In the genomic region with DNA sequence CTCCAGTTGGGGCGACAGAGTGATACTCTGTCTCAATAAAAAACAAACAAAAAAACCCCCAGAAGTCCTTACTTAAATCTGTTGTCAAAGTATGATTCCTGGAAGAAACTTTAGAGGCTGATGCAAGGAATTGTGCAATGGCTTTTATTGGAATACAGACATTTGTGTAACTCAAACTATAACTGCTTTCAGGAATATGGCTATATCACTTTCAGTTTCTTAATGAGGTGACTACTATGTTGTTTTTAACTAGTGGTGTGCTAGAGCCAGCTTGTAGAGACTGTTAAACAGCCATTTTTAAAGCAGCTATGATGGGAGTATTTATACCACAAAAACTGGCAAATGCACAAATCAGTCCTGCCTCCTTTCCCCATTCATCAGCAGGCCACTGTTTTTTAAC, we compare ENCODE assay signal across 19 cellular contexts. TPM values are rescaled to one million over a fixed set of nuclear protein-coding genes. Genes with fewer than 3 reads are reported as not detected.
DNase-seq lines count a peak whose midpoint lies in the region; ATAC-seq and TF ChIP-seq lines count a peak whose summit lies in the region.
"Had no signal": no experiment of that assay in that cellular context is flagged by ENCODE, and none has a peak within 500 bp of the region (broad histone marks: within the 10 kb centered on the region; RNA-seq: fewer than 3 reads in every experiment).

No MANE protein-coding gene starts in this region.

- TF ChIP-seq CTCF in choroid plexus epithelial cell (conservative IDR thresholded peaks at IDR 0.05; ENCODE audit: low read depth, low read length) (no peak), omental fat pad (IDR thresholded peaks at IDR 0.05) (no peak)

- peaks cover 11% of the 10 kb centered on the region for H3K4me1 Mint-ChIP-seq in activated CD4-positive, alpha-beta T cell treated with anti-CD3 and anti-CD28 coated beads, Interleukin-2, amount 10 ng/mL, durations not matched to agents 24 days and 14 days
- H3K4me1 Mint-ChIP-seq: activated naive CD4-positive, alpha-beta T cell treated with anti-CD3 and anti-CD28 coated beads, Interleukin-2, amount 50 U/mL, for 24 hours; CD8-positive, alpha-beta memory T cell had no signal

- no peak overlapping the region for H3K4me3 Mint-ChIP-seq in activated CD4-positive, alpha-beta T cell treated with anti-CD3 and anti-CD28 coated beads, Interleukin-2, amount 10 ng/mL, durations not matched to agents 24 days and 14 days
- H3K4me3 Mint-ChIP-seq: activated naive CD4-positive, alpha-beta T cell treated with anti-CD3 and anti-CD28 coated beads, Interleukin-2, amount 50 U/mL, for 24 hours; CD8-positive, alpha-beta memory T cell had no signal

- no peak overlapping the region for H2AFZ ChIP-seq in GM23248

- H3K9ac ChIP-seq in GM23248, result no peak overlapping the region

- peaks cover 67% of the 10 kb centered on the region for H3K36me3 Mint-ChIP-seq in activated CD4-positive, alpha-beta T cell treated with anti-CD3 and anti-CD28 coated beads, Interleukin-2, amount 10 ng/mL, durations not matched to agents 24 days and 14 days (ENCODE audit: low read depth)

- H3K4me3 ChIP-seq in GM23248 (no peak overlapping the region), choroid plexus epithelial cell (ENCODE audit: low read depth, low read length) (no peak overlapping the region)
- H3K4me3 ChIP-seq: cardiac muscle cell, MG63 had no signal

- H3K27ac ChIP-seq in GM23248, result no peak overlapping the region
- H3K27ac ChIP-seq: cardiac muscle cell had no signal

- no peaks in the 10 kb centered on the region for H3K79me2 ChIP-seq in GM23248 (ENCODE audit: insufficient read depth)

- H3K4me2 ChIP-seq in GM23248 (ENCODE audit: unreplicated experiment), result no peak overlapping the region

- H3K27me3 Mint-ChIP-seq in activated CD4-positive, alpha-beta T cell treated with anti-CD3 and anti-CD28 coated beads, Interleukin-2, amount 10 ng/mL, durations not matched to agents 24 days and 14 days, result no peaks in the 10 kb centered on the region
- H3K27me3 Mint-ChIP-seq: activated naive CD4-positive, alpha-beta T cell treated with anti-CD3 and anti-CD28 coated beads, Interleukin-2, amount 50 U/mL, for 24 hours; CD8-positive, alpha-beta memory T cell had no signal

- H3K36me3 ChIP-seq in GM23248 (ENCODE audit: low read depth), result peaks cover 68% of the 10 kb centered on the region

- no peaks in the 10 kb centered on the region; the same call in 1 of the 2 replicates for H4K20me1 ChIP-seq in GM23248 (ENCODE audit: insufficient read depth)

- H3K9me2 ChIP-seq in GM23248 (ENCODE audit: insufficient read depth), result no peaks in the 10 kb centered on the region

- intact Hi-C loops in activated CD4-positive, alpha-beta T cell treated with anti-CD3 and anti-CD28 coated beads, Interleukin-2, amount 10 ng/mL, durations not matched to agents 24 days and 14 days (cut with micrococcal nuclease), result no loop called here

- in situ Hi-C loops in GM23248 (cut with MboI), result no loop called here

- ATAC-seq in omental fat pad (ENCODE audit: low FRiP score), result peak; percentile 59
- ATAC-seq: left ventricle myocardium superior had no signal

- no peak for DNase-seq in activated CD4-positive, alpha-beta T cell treated with anti-CD3 and anti-CD28 coated beads, Interleukin-2, amount 10 ng/mL, durations not matched to agents 24 days and 14 days
- no peak for DNase-seq in activated CD4-positive, alpha-beta T cell treated with anti-CD3 and anti-CD28 coated beads for 4 hours
- DNase-seq in GM23248 (peak; percentile 27), choroid plexus epithelial cell (ENCODE audit: low read depth) (peak; percentile 58), omental fat pad (ENCODE audit: low spot score) (no peak), C1 segment of cervical spinal cord (lab: John Stamatoyannopoulos, UW) (no peak), activated gamma-delta T cell treated with Interleukin-2 at 50 U/mL for 16 hours (no peak), NOMO-1 (lab: John Stamatoyannopoulos, UW; ENCODE audit: unreplicated experiment in 2 of 2) (no peak)
- DNase-seq: CD8-positive, alpha-beta memory T cell; effector memory CD4-positive, alpha-beta T cell; foreskin melanocyte; left ventricle myocardium superior; MG63; NCI-H2029; NCI-H524; small intestine; trophoblast cell had no signal

- H3K27me3 ChIP-seq in GM23248 (replicated peaks; ENCODE audit: insufficient read depth), result no peaks in the 10 kb centered on the region
- H3K27me3 ChIP-seq: cardiac muscle cell, MG63 had no signal

- WGBS in GM23248 (ENCODE audit: low coverage in 1 of 2, low lambda C conversion rate in 2 of 2, missing lambda C conversion rate in 2 of 2), 2 experiments, result 96 to 100% methylated on average over 1 of the region's 1 CpG

- peak overlapping the region; percentile 46 for H3K27ac Mint-ChIP-seq in activated CD4-positive, alpha-beta T cell treated with anti-CD3 and anti-CD28 coated beads, Interleukin-2, amount 10 ng/mL, durations not matched to agents 24 days and 14 days

- no peaks in the 10 kb centered on the region for H3K9me3 ChIP-seq in GM23248 (ENCODE audit: low read depth)
- H3K9me3 ChIP-seq: MG63 had no signal

- H3K4me1 ChIP-seq in GM23248 (ENCODE audit: insufficient read depth), result no peaks in the 10 kb centered on the region

- no peaks in the 10 kb centered on the region for H3K9me3 Mint-ChIP-seq in activated CD4-positive, alpha-beta T cell treated with anti-CD3 and anti-CD28 coated beads, Interleukin-2, amount 10 ng/mL, durations not matched to agents 24 days and 14 days
- H3K9me3 Mint-ChIP-seq: activated naive CD4-positive, alpha-beta T cell treated with anti-CD3 and anti-CD28 coated beads, Interleukin-2, amount 50 U/mL, for 24 hours; CD8-positive, alpha-beta memory T cell had no signal

- H3F3A ChIP-seq in GM23248 (ENCODE audit: insufficient read depth), result no peaks in the 10 kb centered on the region

RNA-seq across cellular contexts. Expression of a gene that starts 22.7 kb away (rescaled TPM):
- 0.09 and 0.12 TPM in 2 replicates for total RNA-seq in activated CD4-positive, alpha-beta T cell treated with anti-CD3 and anti-CD28 coated beads, Interleukin-2, amount 10 ng/mL, durations not matched to agents 24 days and 14 days
- total RNA-seq in GM23248 (2014; rRNA removed; shearing (Covaris generic)), result 0.38 and 2.4 TPM in 2 replicates
- 2.0 TPM in 2 replicates for polyA plus RNA-seq in GM23248 (2016; fragmentation: Nextera tagmentation; extraction: Ambion mirVana)
- 1 to 10 TPM; 1.0 to 2.0 (median 1.3) TPM for total RNA-seq in omental fat pad

RNA-seq across cellular contexts. Expression of a gene that starts 27.7 kb away (rescaled TPM):
- 216 and 221 TPM in 2 replicates for total RNA-seq in activated CD4-positive, alpha-beta T cell treated with anti-CD3 and anti-CD28 coated beads, Interleukin-2, amount 10 ng/mL, durations not matched to agents 24 days and 14 days
- 52.1 and 54.6 TPM in 2 replicates for total RNA-seq in GM23248 (2014; rRNA removed; shearing (Covaris generic))
- polyA plus RNA-seq in GM23248 (2016; fragmentation: Nextera tagmentation; extraction: Ambion mirVana), result 58.2 and 61.8 TPM in 2 replicates
- total RNA-seq in omental fat pad, result 100 to 1,000 TPM; 102 to 208 (median 127) TPM

RNA-seq across cellular contexts. Expression of a gene that starts 28.6 kb away (rescaled TPM):
- 351 and 363 TPM in 2 replicates for total RNA-seq in activated CD4-positive, alpha-beta T cell treated with anti-CD3 and anti-CD28 coated beads, Interleukin-2, amount 10 ng/mL, durations not matched to agents 24 days and 14 days
- total RNA-seq in GM23248 (2014; rRNA removed; shearing (Covaris generic)), result 106 and 109 TPM in 2 replicates
- 303 and 336 TPM in 2 replicates for polyA plus RNA-seq in GM23248 (2016; fragmentation: Nextera tagmentation; extraction: Ambion mirVana)
- 100 to 1,000 TPM; 244 to 508 (median 432) TPM for total RNA-seq in omental fat pad

RNA-seq across cellular contexts. Expression of a gene that starts 34.5 kb away (rescaled TPM):
- 14.4 and 16.4 TPM in 2 replicates for total RNA-seq in activated CD4-positive, alpha-beta T cell treated with anti-CD3 and anti-CD28 coated beads, Interleukin-2, amount 10 ng/mL, durations not matched to agents 24 days and 14 days
- 35.1 and 37.8 TPM in 2 replicates for total RNA-seq in GM23248 (2014; rRNA removed; shearing (Covaris generic))
- 43.9 and 45.1 TPM in 2 replicates for polyA plus RNA-seq in GM23248 (2016; fragmentation: Nextera tagmentation; extraction: Ambion mirVana)
- 10 to 100 TPM; 53.8 to 83.5 (median 57.0) TPM for total RNA-seq in omental fat pad

Comparison
In these comparisons a context has a peak if more than half of its experiments do, and no peak if none do; other contexts are left out.
1. DNase-seq: peak in GM23248 (single experiment) and choroid plexus epithelial cell (single experiment); none in activated CD4-positive, alpha-beta T cell treated with anti-CD3 and anti-CD28 coated beads, Interleukin-2, amount 10 ng/mL, durations not matched to agents 24 days and 14 days (single experiment), activated CD4-positive, alpha-beta T cell treated with anti-CD3 and anti-CD28 coated beads for 4 hours (0 of 2), omental fat pad (single experiment), C1 segment of cervical spinal cord (0 of 14), activated gamma-delta T cell treated with Interleukin-2 at 50 U/mL for 16 hours (single experiment) and NOMO-1 (0 of 2).